In the genomic region with DNA sequence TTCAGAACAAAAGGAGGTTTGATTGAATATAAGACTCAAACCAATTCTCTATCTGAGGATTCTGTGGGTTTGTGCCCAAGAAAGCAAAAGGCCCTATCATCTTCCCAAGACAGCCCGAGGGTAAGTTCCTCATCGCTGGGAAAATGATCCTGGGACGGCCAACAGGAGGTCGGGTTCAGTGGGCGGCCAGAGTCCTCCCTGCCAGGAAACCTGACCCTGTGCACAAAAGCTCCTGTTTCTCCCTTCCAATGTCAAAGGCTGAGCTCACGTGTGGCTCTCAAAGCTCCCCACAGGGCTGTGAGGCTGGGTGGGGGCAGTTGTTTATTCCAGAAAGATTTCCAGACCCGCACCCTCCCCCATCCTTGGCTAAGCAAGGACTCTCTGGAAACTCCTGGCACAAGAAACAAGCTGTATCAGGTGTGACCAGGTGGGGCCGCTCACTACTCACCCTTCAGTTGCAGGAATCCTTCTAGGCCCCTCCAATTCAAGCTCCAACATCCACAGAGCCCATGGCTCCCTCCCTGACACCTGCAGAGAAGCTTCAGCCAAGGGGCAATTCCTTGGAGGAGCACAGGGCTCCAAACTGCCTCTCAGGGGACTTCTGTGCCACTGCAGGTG, we compare ENCODE assay signal across 8 cellular contexts.
DNase-seq lines count a peak whose midpoint lies in the region; FAIRE-seq and TF ChIP-seq lines count a peak whose summit lies in the region.
"Had no signal": no experiment of that assay in that cellular context is flagged by ENCODE, and none has a peak within 500 bp of the region (broad histone marks: within the 10 kb centered on the region; RNA-seq: fewer than 3 reads in every experiment).

No MANE protein-coding gene starts in this region.

- H3K4ac ChIP-seq in trophoblast cell (ENCODE audit: low read depth, low read length) = peak overlapping the region; percentile 18

- peaks cover 5% of the 10 kb centered on the region for H3K9me3 ChIP-seq in trophoblast cell (ENCODE audit: insufficient read depth, low read depth, low read length)

- H3K23ac ChIP-seq in trophoblast cell (ENCODE audit: low read length) = no peak overlapping the region

- H4K91ac ChIP-seq in trophoblast cell (ENCODE audit: low read depth, low read length) = no peak overlapping the region

- H2BK5ac ChIP-seq in trophoblast cell (ENCODE audit: low read depth, low read length, poor library complexity) = no peak overlapping the region

- H3K27me3 ChIP-seq in bronchial epithelial cell (ENCODE audit: control insufficient read depth, insufficient read depth, low read length) (no peaks in the 10 kb centered on the region), trophoblast cell (ENCODE audit: insufficient read depth, low read length) (no peaks in the 10 kb centered on the region)

- H2BK120ac ChIP-seq in trophoblast cell (ENCODE audit: insufficient read depth, low read length, poor library complexity) = no peak overlapping the region

- H3K79me1 ChIP-seq in trophoblast cell (ENCODE audit: low read length) = no peaks in the 10 kb centered on the region

- WGBS in trophoblast cell (ENCODE audit: extremely low coverage, insufficient coverage, insufficient read length) = no CpG with 5 or more reads among the region's 8 CpGs

- no peak overlapping the region for H4K12ac ChIP-seq in trophoblast cell (ENCODE audit: low read depth, low read length)

- peak; percentile 3 for DNase-seq in NCI-H146 treated with DMSO at 0.1 percent for 48 hours (lab: John Stamatoyannopoulos, UW; ENCODE audit: unreplicated experiment)
- DNase-seq in bronchial epithelial cell (ENCODE audit: low read depth) = peak; percentile 60
- DNase-seq in trophoblast cell = peak; percentile 13 to 43
- no peak for DNase-seq in SKM-1 treated with dmso at 0.1 percent for 144 hours (lab: John Stamatoyannopoulos, UW; ENCODE audit: unreplicated experiment)
- DNase-seq in NCI-H2081 treated with DMSO at 0.1 percent for 48 hours (lab: John Stamatoyannopoulos, UW) = no peak
- no peak for DNase-seq in NOMO-1 (lab: John Stamatoyannopoulos, UW; ENCODE audit: unreplicated experiment in 2 of 2)
- DNase-seq: activated naive CD8-positive, alpha-beta T cell treated with anti-CD3 and anti-CD28 coated beads for 36 hours had no signal

- H3K9ac ChIP-seq in trophoblast cell (ENCODE audit: low read length) = no peak overlapping the region

- H4K8ac ChIP-seq in trophoblast cell (ENCODE audit: low read depth, low read length) = peak overlapping the region; percentile 19

- peaks cover 0 to 5% of the 10 kb centered on the region in 2 experiments for H3K4me1 ChIP-seq in trophoblast cell (ENCODE audit: control insufficient read depth in 1 of 2, insufficient read depth in 2 of 2, low read length in 2 of 2)

- H2BK12ac ChIP-seq in trophoblast cell (ENCODE audit: low read length) = no peak overlapping the region

- H3K18ac ChIP-seq in trophoblast cell (ENCODE audit: low read length) = peak overlapping the region; percentile 33

- no peak overlapping the region for H2AK5ac ChIP-seq in trophoblast cell (ENCODE audit: low read length)

- H3K36me3 ChIP-seq in bronchial epithelial cell (ENCODE audit: control insufficient read depth, insufficient read depth, low read length) (peaks cover 1% of the 10 kb centered on the region), trophoblast cell (ENCODE audit: control insufficient read depth in 1 of 2, insufficient read depth in 2 of 2, low read length in 2 of 2) (peaks cover 8 to 14% of the 10 kb centered on the region in 2 experiments)

- H3K4me2 ChIP-seq in trophoblast cell (ENCODE audit: low read length) = no peak overlapping the region

- H3K14ac ChIP-seq in trophoblast cell (ENCODE audit: low read length) = no peak overlapping the region

- no peak for FAIRE-seq in bronchial epithelial cell (lab: Jason Lieb, UNC)

- peak; percentile 57 for TF ChIP-seq CTCF in GM12872 (IDR thresholded peaks at IDR 0.05; ENCODE audit: insufficient read depth, low read depth, low read length)
- TF ChIP-seq CTCF in bronchial epithelial cell (IDR thresholded peaks at IDR 0.05; ENCODE audit: insufficient read depth, low read length, severe bottlenecking) = peak; percentile 75

- no peaks in the 10 kb centered on the region for H3K79me2 ChIP-seq in trophoblast cell (ENCODE audit: control insufficient read depth, insufficient read depth, low read length, poor library complexity)

- no peak overlapping the region for H3K27ac ChIP-seq in trophoblast cell (ENCODE audit: low read depth, low read length)

- no peak overlapping the region for H2AFZ ChIP-seq in trophoblast cell (ENCODE audit: insufficient read depth, low read length, poor library complexity)

- H3K4me3 ChIP-seq in bronchial epithelial cell (ENCODE audit: low read depth, low read length) = no peak overlapping the region
- H3K4me3 ChIP-seq in trophoblast cell (ENCODE audit: low read depth, low read length) = no peak overlapping the region

Comparison
In these comparisons a context has a peak if more than half of its experiments do, and no peak if none do; other contexts are left out.
1. DNase-seq: peak in NCI-H146 treated with DMSO at 0.1 percent for 48 hours (single experiment), bronchial epithelial cell (single experiment) and trophoblast cell (2 of 2); none in SKM-1 treated with dmso at 0.1 percent for 144 hours (single experiment), NCI-H2081 treated with DMSO at 0.1 percent for 48 hours (single experiment) and NOMO-1 (0 of 2).